9 cellular contexts compared by ENCODE assay signal in genomic region chr3:159854500-159855124, GRCh38. TPM values are rescaled to one million over a fixed set of nuclear protein-coding genes. Genes with fewer than 3 reads are reported as not detected.
A peak's percentile ranks its signal among the peaks of the same experiment; 100 is the strongest.
DNase-seq lines count a peak whose midpoint lies in the region; ATAC-seq and TF ChIP-seq lines count a peak whose summit lies in the region.
"Had no signal": no experiment of that assay in that cellular context is flagged by ENCODE, and none has a peak within 500 bp of the region (broad histone marks: within the 10 kb centered on the region; RNA-seq: fewer than 3 reads in every experiment).

No MANE protein-coding gene starts in this region.

- DNase-seq in HS-27A (ENCODE audit: low read depth) (peak; percentile 92), MCF 10A (ENCODE audit: unreplicated experiment) (peak; percentile 75), islet precursor cell (peak; percentile 87), superior temporal gyrus (ENCODE audit: extremely low spot score) (peak; percentile 79), HuH-7 (ENCODE audit: low spot score) (no peak), MV-4-11 (lab: John Stamatoyannopoulos, UW) (no peak), CD14-positive monocyte (ENCODE audit: low spot score) (no peak)

- peak overlapping the region; percentile 92 for H3K27ac Mint-ChIP-seq in MCF 10A (ENCODE audit: low read depth, unreplicated experiment)
- H3K27ac Mint-ChIP-seq in CD14-positive monocyte: no peak overlapping the region
- H3K27ac Mint-ChIP-seq: activated naive CD4-positive, alpha-beta T cell treated with anti-CD3 and anti-CD28 coated beads, Interleukin-2, amount 50 U/mL, for 24 hours had no signal

- CTCF ChIA-PET in MCF 10A (lab: Yijun Ruan, JAX): interaction anchor here (0.5 to 9.7 kb wide), 8 partner anchors 10 to 540 kb away, joined by 3 to 87 read pairs (median 21); partner anchors contain the start of gene SCHIP1

- H3K27me3 Mint-ChIP-seq in MCF 10A (ENCODE audit: insufficient read depth, unreplicated experiment) (no peaks in the 10 kb centered on the region), CD14-positive monocyte (ENCODE audit: low read depth in 3 of 3) (peaks cover 0 to 2% (median 0%) of the 10 kb centered on the region in 3 donors)

- BruUV-seq in MCF 10A (replicated peaks; lab: Mats Ljungman, UMichigan): no TSS peak

- H3K36me3 Mint-ChIP-seq in MCF 10A (ENCODE audit: insufficient read depth, unreplicated experiment): no peaks in the 10 kb centered on the region
- H3K36me3 Mint-ChIP-seq in CD14-positive monocyte: peaks cover 0 to 3% of the 10 kb centered on the region in 2 donors
- H3K36me3 Mint-ChIP-seq: activated naive CD4-positive, alpha-beta T cell treated with anti-CD3 and anti-CD28 coated beads, Interleukin-2, amount 50 U/mL, for 24 hours had no signal

- intact Hi-C loops in MCF 10A (cut with micrococcal nuclease) (loop anchor here (2.0 kb wide), 2 partner anchors 18 to 26 kb away; no protein-coding TSS in a partner anchor), CD14-positive monocyte (cut with micrococcal nuclease) (no loop called here)

- H3K9me3 Mint-ChIP-seq in MCF 10A (ENCODE audit: unreplicated experiment) (no peaks in the 10 kb centered on the region), CD14-positive monocyte (peaks cover 6 to 18% (median 16%) of the 10 kb centered on the region in 7 donors)
- H3K9me3 Mint-ChIP-seq: activated naive CD4-positive, alpha-beta T cell treated with anti-CD3 and anti-CD28 coated beads, Interleukin-2, amount 50 U/mL, for 24 hours had no signal

- H3K4me3 Mint-ChIP-seq in MCF 10A (ENCODE audit: unreplicated experiment) (peak overlapping the region; percentile 58), CD14-positive monocyte (peak overlapping the region in 1 of 2 donors; percentile 53)
- H3K4me3 Mint-ChIP-seq: activated naive CD4-positive, alpha-beta T cell treated with anti-CD3 and anti-CD28 coated beads, Interleukin-2, amount 50 U/mL, for 24 hours had no signal

- TF ChIP-seq CTCF in MCF 10A (IDR thresholded peaks at IDR 0.05; ENCODE audit: unreplicated experiment): no peak
- no peak for TF ChIP-seq CTCF in CD14-positive monocyte (IDR thresholded peaks at IDR 0.05)

- no peak for ATAC-seq in GM21619 (IDR thresholded peaks at IDR 0.05; ENCODE audit: unreplicated experiment)

- H3K4me1 Mint-ChIP-seq in MCF 10A (ENCODE audit: insufficient read depth, unreplicated experiment) (peaks cover 38% of the 10 kb centered on the region), CD14-positive monocyte (peaks cover 49% of the 10 kb centered on the region)

- POLR2A ChIA-PET in MCF 10A (lab: Yijun Ruan, JAX): interaction anchor here (0.7 to 7.8 kb wide), 17 partner anchors 10 to 1206 kb away, joined by 3 to 181 read pairs (median 5); partner anchors contain the start of gene SCHIP1

RNA-seq across cellular contexts. Expression of gene SCHIP1, which starts 15.0 kb away (rescaled TPM):
- 1.2 and 5.9 TPM in 2 replicates for total RNA-seq in MCF 10A (2022)
- polyA plus RNA-seq in CD14-positive monocyte: not detected

Comparison
In these comparisons a context has a peak if more than half of its experiments do, and no peak if none do; other contexts are left out.
1. DNase-seq: peak in HS-27A (single experiment), MCF 10A (single experiment), islet precursor cell (single experiment) and superior temporal gyrus (single experiment); none in HuH-7 (single experiment), MV-4-11 (single experiment) and CD14-positive monocyte (single experiment).